20 cellular contexts compared by ENCODE assay signal in the genomic region with DNA sequence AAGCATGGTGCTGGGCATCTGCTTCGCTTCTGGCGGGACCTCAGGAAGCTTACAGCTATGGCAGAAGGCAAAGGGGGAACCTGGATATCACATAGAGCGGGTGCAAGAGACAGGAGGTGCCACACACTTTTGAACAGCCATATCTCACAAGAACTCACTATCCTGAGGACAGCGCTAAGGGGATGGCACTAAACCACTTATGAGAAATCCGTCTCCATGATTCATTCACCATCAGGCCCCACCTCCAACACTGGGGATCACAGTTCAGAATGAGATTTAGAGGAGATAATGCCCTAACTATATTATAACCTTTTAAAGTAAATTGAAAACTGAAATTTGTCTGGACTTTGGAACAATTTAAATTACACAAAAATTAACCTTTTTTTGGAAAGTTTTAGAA. TPM values are rescaled to one million over a fixed set of nuclear protein-coding genes. Genes with fewer than 3 reads are reported as not detected.
DNase-seq lines count a peak whose midpoint lies in the region; ATAC-seq and TF ChIP-seq lines count a peak whose summit lies in the region.
"Had no signal": no experiment of that assay in that cellular context is flagged by ENCODE, and none has a peak within 500 bp of the region (broad histone marks: within the 10 kb centered on the region; RNA-seq: fewer than 3 reads in every experiment).

No MANE protein-coding gene starts in this region.

- H3K9me3 ChIP-seq in CD8-positive, alpha-beta T cell (ENCODE audit: low read length): no peaks in the 10 kb centered on the region
- H3K9me3 ChIP-seq: A549, colonic mucosa, gastroesophageal sphincter, left ventricle myocardium inferior had no signal

- no peaks in the 10 kb centered on the region for H3K27me3 ChIP-seq in CD8-positive, alpha-beta T cell (ENCODE audit: insufficient read depth, low read length)
- no peaks in the 10 kb centered on the region for H3K27me3 ChIP-seq in foreskin keratinocyte
- H3K27me3 ChIP-seq: colonic mucosa, gastroesophageal sphincter had no signal

- intact Hi-C loops in CD8-positive, alpha-beta T cell (cut with DNase I, micrococcal nuclease): no loop called here
- intact Hi-C loops in activated CD4-positive, alpha-beta memory T cell treated with anti-CD3 and anti-CD28 coated beads for 36 hours (cut with micrococcal nuclease): no loop called here

- H3K9me3 Mint-ChIP-seq in CD8-positive, alpha-beta T cell: peaks cover 6% of the 10 kb centered on the region
- H3K9me3 Mint-ChIP-seq in activated CD4-positive, alpha-beta memory T cell treated with anti-CD3 and anti-CD28 coated beads for 36 hours: peaks cover 7% of the 10 kb centered on the region
- H3K9me3 Mint-ChIP-seq: IgD-negative memory B cell had no signal

- H3K4me3 ChIP-seq in CD8-positive, alpha-beta T cell (ENCODE audit: low read depth, low read length): no peak overlapping the region
- H3K4me3 ChIP-seq: A549, colonic mucosa, gastroesophageal sphincter, left ventricle myocardium inferior had no signal

- H3K4me3 Mint-ChIP-seq in CD8-positive, alpha-beta T cell: no peak overlapping the region
- H3K4me3 Mint-ChIP-seq in activated CD4-positive, alpha-beta memory T cell treated with anti-CD3 and anti-CD28 coated beads for 36 hours: no peak overlapping the region
- H3K4me3 Mint-ChIP-seq: CD14-positive monocyte; stimulated activated naive B cell treated with anti-CD40 and anti-IgM and Interleukin-4, amounts not matched to agents 10 μg/mL and 1 μg/mL and 100 μg/mL, for 72 hours had no signal

- peaks cover 49% of the 10 kb centered on the region for H3K4me1 ChIP-seq in CD8-positive, alpha-beta T cell (ENCODE audit: insufficient read depth, low read length)
- peaks cover 11% of the 10 kb centered on the region for H3K4me1 ChIP-seq in foreskin keratinocyte
- H3K4me1 ChIP-seq: colonic mucosa had no signal

- no peak for TF ChIP-seq CTCF in CD8-positive, alpha-beta T cell (IDR thresholded peaks at IDR 0.05)
- no peak for TF ChIP-seq CTCF in foreskin keratinocyte (conservative IDR thresholded peaks at IDR 0.05)

- H3K27ac ChIP-seq in CD8-positive, alpha-beta T cell (ENCODE audit: low read depth, low read length): no peak overlapping the region
- H3K27ac ChIP-seq in foreskin keratinocyte (no peak overlapping the region), caudate nucleus (ENCODE audit: low read depth, low read length) (no peak overlapping the region)
- H3K27ac ChIP-seq: A549, colonic mucosa, gastroesophageal sphincter, left ventricle myocardium inferior had no signal

- peak overlapping the region; percentile 73 for H3K27ac Mint-ChIP-seq in CD8-positive, alpha-beta T cell
- peak overlapping the region; percentile 78 for H3K27ac Mint-ChIP-seq in activated CD4-positive, alpha-beta memory T cell treated with anti-CD3 and anti-CD28 coated beads for 36 hours
- H3K27ac Mint-ChIP-seq: stimulated activated naive B cell treated with anti-CD40 and anti-IgM and Interleukin-4, amounts not matched to agents 10 μg/mL and 1 μg/mL and 100 μg/mL, for 72 hours had no signal

- CTCF ChIA-PET in CD8-positive, alpha-beta T cell (lab: Charles Lee): interaction anchor here (0.5 to 0.7 kb wide), 2 partner anchors 100 to 315 kb away, joined by 3 read pairs; no protein-coding TSS in a partner anchor
- CTCF ChIA-PET in activated CD4-positive, alpha-beta memory T cell treated with anti-CD3 and anti-CD28 coated beads for 36 hours (lab: Charles Lee): no interaction called here

- H3K36me3 ChIP-seq in CD8-positive, alpha-beta T cell (ENCODE audit: insufficient read depth, low read length): no peaks in the 10 kb centered on the region
- H3K36me3 ChIP-seq: colonic mucosa, gastroesophageal sphincter, left ventricle myocardium inferior had no signal

- DNase-seq in activated CD4-positive, CD25-positive, alpha-beta regulatory T cell treated with anti-CD3 and anti-CD28 coated beads, Interleukin-2, amount 50 U/mL, for 72 hours: no peak
- no peak for DNase-seq in CD8-positive, alpha-beta T cell
- DNase-seq in activated CD4-positive, alpha-beta memory T cell treated with anti-CD3 and anti-CD28 coated beads for 36 hours: peak; percentile 37
- DNase-seq in foreskin keratinocyte: peak; percentile 10 to 44
- no peak for DNase-seq in caudate nucleus (lab: John Stamatoyannopoulos, UW)
- no peak for DNase-seq in dermis blood vessel endothelial cell
- no peak for DNase-seq in DMS53 (lab: John Stamatoyannopoulos, UW)
- DNase-seq: aorta; colonic mucosa; DMS79 treated with DMSO at 0.1 percent for 48 hours; left ventricle myocardium inferior; NCI-H1105; posterior cingulate gyrus; stimulated activated naive B cell treated with anti-CD40 and anti-IgM and Interleukin-4, amounts not matched to agents 10 μg/mL and 1 μg/mL and 100 μg/mL, for 72 hours had no signal

- H3K27me3 Mint-ChIP-seq in CD8-positive, alpha-beta T cell (ENCODE audit: low read depth): no peaks in the 10 kb centered on the region
- no peaks in the 10 kb centered on the region for H3K27me3 Mint-ChIP-seq in activated CD4-positive, alpha-beta memory T cell treated with anti-CD3 and anti-CD28 coated beads for 36 hours
- H3K27me3 Mint-ChIP-seq: IgD-negative memory B cell; stimulated activated naive B cell treated with anti-CD40 and anti-IgM and Interleukin-4, amounts not matched to agents 10 μg/mL and 1 μg/mL and 100 μg/mL, for 72 hours had no signal

- POLR2A ChIA-PET in CD8-positive, alpha-beta T cell (lab: Charles Lee): interaction anchor here (1.8 kb wide), 1 partner anchor 45 kb away, joined by 4 read pairs; no protein-coding TSS in a partner anchor
- POLR2A ChIA-PET in activated CD4-positive, alpha-beta memory T cell treated with anti-CD3 and anti-CD28 coated beads for 36 hours (lab: Charles Lee): interaction anchor here (1.2 kb wide), 1 partner anchor 18 kb away, joined by 3 read pairs; no protein-coding TSS in a partner anchor

- H3K4me1 Mint-ChIP-seq in CD8-positive, alpha-beta T cell (ENCODE audit: low read depth): peaks cover 74% of the 10 kb centered on the region
- peaks cover 73% of the 10 kb centered on the region for H3K4me1 Mint-ChIP-seq in activated CD4-positive, alpha-beta memory T cell treated with anti-CD3 and anti-CD28 coated beads for 36 hours (ENCODE audit: low read depth)

- peaks cover 34% of the 10 kb centered on the region for H3K36me3 Mint-ChIP-seq in CD8-positive, alpha-beta T cell
- peaks cover 35% of the 10 kb centered on the region for H3K36me3 Mint-ChIP-seq in activated CD4-positive, alpha-beta memory T cell treated with anti-CD3 and anti-CD28 coated beads for 36 hours

- peak; percentile 43 to 46 for ATAC-seq in activated CD4-positive, CD25-positive, alpha-beta regulatory T cell treated with anti-CD3 and anti-CD28 coated beads, Interleukin-2, amount 50 U/mL, for 24 hours
- no peak for ATAC-seq in CD8-positive, alpha-beta T cell
- ATAC-seq in foreskin keratinocyte: peak; percentile 57
- ATAC-seq: A549; gastroesophageal sphincter; Panc1; stimulated activated naive B cell treated with anti-CD40 and anti-IgM and Interleukin-4, amounts not matched to agents 10 μg/mL and 1 μg/mL and 100 μg/mL, for 72 hours had no signal

RNA-seq across cellular contexts. Expression of gene SUMO4, which starts 37.8 kb away (rescaled TPM):
- total RNA-seq in CD8-positive, alpha-beta T cell: 1 to 10 TPM; 5.4 to 6.7 TPM
- total RNA-seq in activated CD4-positive, alpha-beta memory T cell treated with anti-CD3 and anti-CD28 coated beads for 36 hours: 1 to 10 TPM; 4.8 to 5.8 TPM
- total RNA-seq in foreskin keratinocyte: 0.44 and 0.56 TPM in 2 replicates
- polyA plus RNA-seq in foreskin keratinocyte: 0.04 TPM in 1 of 2 replicates, not detected in the other
- total RNA-seq in dermis blood vessel endothelial cell: 1.0 and 1.3 TPM in 2 replicates

RNA-seq across cellular contexts. Expression of gene TAB2, which starts 44.8 kb away (rescaled TPM):
- total RNA-seq in CD8-positive, alpha-beta T cell: 100 to 1,000 TPM; 129 to 132 TPM
- 10 to 100 TPM; 92.0 to 92.9 TPM for total RNA-seq in activated CD4-positive, alpha-beta memory T cell treated with anti-CD3 and anti-CD28 coated beads for 36 hours
- total RNA-seq in foreskin keratinocyte (39.2 and 40.1 TPM in 2 replicates), dermis blood vessel endothelial cell (15.0 and 33.6 TPM in 2 replicates)
- 12.7 and 16.0 TPM in 2 replicates for polyA plus RNA-seq in foreskin keratinocyte

Comparison
In these comparisons a context has a peak if more than half of its experiments do, and no peak if none do; other contexts are left out.
1. DNase-seq: peak in activated CD4-positive, alpha-beta memory T cell treated with anti-CD3 and anti-CD28 coated beads for 36 hours (single experiment) and foreskin keratinocyte (2 of 2); none in activated CD4-positive, CD25-positive, alpha-beta regulatory T cell treated with anti-CD3 and anti-CD28 coated beads, Interleukin-2, amount 50 U/mL, for 72 hours (single experiment), CD8-positive, alpha-beta T cell (0 of 7), caudate nucleus (0 of 61), dermis blood vessel endothelial cell (single experiment) and DMS53 (single experiment).